Comparison of ENCODE assay signal across 8 cellular contexts in the genomic region with DNA sequence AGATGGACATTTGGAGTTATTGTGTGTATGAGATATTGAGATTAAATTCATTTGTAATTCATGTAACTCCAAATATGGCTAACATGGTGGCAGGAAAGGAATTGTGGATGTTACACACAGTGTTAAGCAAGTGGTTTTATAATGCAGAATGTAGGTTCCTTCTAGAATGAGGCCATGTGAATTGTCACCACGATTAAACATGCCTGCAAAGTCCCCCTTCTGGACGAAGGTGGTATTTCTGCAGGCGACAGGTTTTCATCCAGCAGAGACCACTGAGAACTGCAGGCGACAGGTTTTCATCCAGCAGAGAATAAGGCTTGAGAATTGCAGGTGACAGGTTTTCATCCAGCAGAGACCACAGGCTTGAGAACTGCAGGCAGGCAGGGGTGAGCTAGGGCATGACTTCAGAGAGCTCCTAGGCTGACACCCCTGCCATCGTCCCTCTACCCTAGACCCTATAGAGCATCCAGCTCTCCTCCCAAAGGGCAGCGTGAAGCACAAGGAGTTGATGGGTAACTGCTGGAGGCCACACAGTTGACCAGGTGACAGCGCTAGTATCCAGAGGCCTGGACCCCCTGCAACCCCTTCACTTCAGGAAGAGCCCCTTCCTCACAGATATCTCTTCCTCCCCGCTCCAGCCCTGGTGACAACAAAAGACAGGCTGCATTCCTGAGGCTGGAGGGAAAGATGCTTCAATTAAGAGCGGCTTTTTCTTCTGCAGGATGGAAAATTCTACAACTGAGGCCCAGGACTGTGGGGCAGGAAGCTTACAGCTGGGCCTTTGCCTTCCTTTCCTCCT.
DNase-seq lines count a peak whose midpoint lies in the region; ATAC-seq, FAIRE-seq and TF ChIP-seq lines count a peak whose summit lies in the region.

No MANE protein-coding gene starts in this region.

- no peak overlapping the region for H3K56ac ChIP-seq in IMR-90 (ENCODE audit: extremely low read depth, insufficient read depth, low read length)

- TF ChIP-seq CTCF in IMR-90 (conservative IDR thresholded peaks at IDR 0.05; ENCODE audit: low read depth, low read length), result peak; percentile 65

- BruUV-seq in IMR-90 (replicated peaks; lab: Mats Ljungman, UMichigan), result no TSS peak

- H4K20me1 ChIP-seq in IMR-90 (ENCODE audit: insufficient read depth, low read length), result no peaks in the 10 kb centered on the region

- peaks cover 6% of the 10 kb centered on the region for H3K27me3 Mint-ChIP-seq in activated naive CD8-positive, alpha-beta T cell treated with anti-CD3 and anti-CD28 coated beads for 36 hours

- TF ChIP-seq RAD21 in IMR-90 (IDR thresholded peaks at IDR 0.05; ENCODE audit: low read length), result peak; percentile 69

- H4K91ac ChIP-seq in IMR-90 (ENCODE audit: insufficient read depth, low read depth, low read length), result no peak overlapping the region

- no peak overlapping the region for H3K4ac ChIP-seq in IMR-90 (ENCODE audit: low read depth, low read length)

- no peak overlapping the region for H4K5ac ChIP-seq in IMR-90 (ENCODE audit: low read depth, low read length)

- FAIRE-seq in H54 (lab: Jason Lieb, UNC), result no peak

- H3K4me1 ChIP-seq in IMR-90 (ENCODE audit: control insufficient read depth, insufficient read depth, low read length) (no peaks in the 10 kb centered on the region), right cardiac atrium (ENCODE audit: control insufficient read depth, insufficient read depth, low read length) (peaks cover 2% of the 10 kb centered on the region)

- no peak overlapping the region for H3K18ac ChIP-seq in IMR-90 (ENCODE audit: low read depth, low read length)

- H4K8ac ChIP-seq in IMR-90 (ENCODE audit: low read depth in 2 of 2, low read length in 2 of 2), result no peak overlapping the region

- ATAC-seq in IMR-90 (ENCODE audit: low read depth) (peak; percentile 75), right cardiac atrium (peak in 1 of 2 donors; percentile 41), HG03135 (IDR thresholded peaks at IDR 0.05; ENCODE audit: unreplicated experiment) (no peak)

- POLR2A ChIA-PET in IMR-90 (lab: Charles Lee; ENCODE audit: unreplicated experiment), result no interaction called here

- DNase-seq in Daoy (ENCODE audit: low read depth) (peak; percentile 15), IMR-90 (peak; percentile 52), SK-N-MC (ENCODE audit: low read depth, low spot score) (peak; percentile 22), right cardiac atrium (peak in 2 of 3 donors; percentile 30 to 58), H54 (ENCODE audit: insufficient read length, low spot score) (no peak)
- peak; percentile 39 for DNase-seq in activated naive CD8-positive, alpha-beta T cell treated with anti-CD3 and anti-CD28 coated beads for 36 hours
- DNase-seq in stimulated activated CD4-positive, alpha-beta T cell treated with anti-CD3 and anti-CD28 coated beads, Interleukin-15, amount 100 ng/mL, for 48 hours (ENCODE audit: low read depth in 2 of 2), result peak; percentile 6 to 43

- dilution Hi-C loops in IMR-90 (cut with HindIII; ENCODE audit: low sequenced_read_pairs, unreplicated experiment), result no loop called here

- no peaks in the 10 kb centered on the region for H3K9me3 Mint-ChIP-seq in activated naive CD8-positive, alpha-beta T cell treated with anti-CD3 and anti-CD28 coated beads for 36 hours

- no peaks in the 10 kb centered on the region for H3K4me1 Mint-ChIP-seq in activated naive CD8-positive, alpha-beta T cell treated with anti-CD3 and anti-CD28 coated beads for 36 hours

- H3K4me2 ChIP-seq in IMR-90 (ENCODE audit: low read depth, low read length), result no peak overlapping the region

- CTCF ChIA-PET in IMR-90 (lab: Yijun Ruan, JAX), result interaction anchor here (0.8 to 1.0 kb wide), 2 partner anchors 200 to 308 kb away, joined by 3 to 5 read pairs; a partner anchor contains a TSS

- H2AK9ac ChIP-seq in IMR-90 (replicated peaks; ENCODE audit: low read depth, low read length, poor library complexity), result no peak overlapping the region

- H3K27ac ChIP-seq in IMR-90 (ENCODE audit: insufficient read depth, low read length) (no peak overlapping the region), SK-N-MC (peak overlapping the region; percentile 78), right cardiac atrium (ENCODE audit: low read length) (no peak overlapping the region)

- H3K36me3 ChIP-seq in IMR-90 (ENCODE audit: control insufficient read depth, insufficient read depth, low read length) (no peaks in the 10 kb centered on the region), SK-N-MC (ENCODE audit: insufficient read depth, low read length) (peaks cover 60% of the 10 kb centered on the region)

- TF ChIP-seq POLR2A in IMR-90 (IDR thresholded peaks at IDR 0.05; ENCODE audit: low read depth, low read length) (no peak), H54 (IDR thresholded peaks at IDR 0.05; ENCODE audit: low read depth, low read length) (no peak)

- H2BK15ac ChIP-seq in IMR-90 (ENCODE audit: low read depth, low read length), result no peak overlapping the region

- no peak overlapping the region for H3K27ac Mint-ChIP-seq in activated naive CD8-positive, alpha-beta T cell treated with anti-CD3 and anti-CD28 coated beads for 36 hours

- no peaks in the 10 kb centered on the region for H3K36me3 Mint-ChIP-seq in activated naive CD8-positive, alpha-beta T cell treated with anti-CD3 and anti-CD28 coated beads for 36 hours

- H3K9me1 ChIP-seq in IMR-90 (ENCODE audit: insufficient read depth, low read length), result no peaks in the 10 kb centered on the region

- no peak overlapping the region for H3K4me3 ChIP-seq in IMR-90 (ENCODE audit: insufficient read depth, low read depth, low read length)
- no peak overlapping the region for H3K4me3 ChIP-seq in SK-N-MC
- H3K4me3 ChIP-seq in right cardiac atrium (ENCODE audit: low read length), result no peak overlapping the region

- in situ Hi-C loops in IMR-90 (cut with MboI; ENCODE audit: low sequenced_read_pairs), result loop anchor here (10.0 kb wide), 1 partner anchor 196 kb away; no protein-coding TSS in a partner anchor

- H3K9ac ChIP-seq in IMR-90 (ENCODE audit: low read depth, low read length), result no peak overlapping the region
- H3K9ac ChIP-seq in SK-N-MC (ENCODE audit: insufficient read length), result no peak overlapping the region

- H3K79me1 ChIP-seq in IMR-90 (ENCODE audit: low read depth in 1 of 2, low read length in 2 of 2), result no peaks in the 10 kb centered on the region

- H3K14ac ChIP-seq in IMR-90 (replicated peaks; ENCODE audit: low read depth, low read length), result no peak overlapping the region

- H3K27me3 ChIP-seq in IMR-90 (ENCODE audit: control insufficient read depth, insufficient read depth, low read length) (no peaks in the 10 kb centered on the region; the same call in 1 of the 2 replicates), right cardiac atrium (ENCODE audit: control insufficient read depth, insufficient read depth) (no peaks in the 10 kb centered on the region)

- no peak overlapping the region for H3K23ac ChIP-seq in IMR-90 (ENCODE audit: low read depth, low read length)

- intact Hi-C loops in IMR-90 (cut with micrococcal nuclease), result loop anchor here (1.0 kb wide), 3 partner anchors 200 to 333 kb away; no protein-coding TSS in a partner anchor
- intact Hi-C loops in right cardiac atrium (cut with DNase I), result loop anchor here in 2 of 4 donors (5.0 to 10.0 kb wide), 2 partner anchors 196 to 199 kb away; no protein-coding TSS in a partner anchor

- no peak overlapping the region for H2BK20ac ChIP-seq in IMR-90 (ENCODE audit: low read depth, low read length)

- WGBS in IMR-90 (ENCODE audit: extremely low coverage in 2 of 2, insufficient read length in 1 of 2), 2 experiments, result 6% methylated on average over 3 of the region's 9 CpGs; no CpG with 5 or more reads in 1 of the 2 experiments
- 59% methylated on average over 9 of the region's 9 CpGs for WGBS in right cardiac atrium

- H2BK5ac ChIP-seq in IMR-90 (ENCODE audit: low read depth, low read length, poor library complexity, severe bottlenecking), result no peak overlapping the region

- H2AFZ ChIP-seq in IMR-90 (replicated peaks; ENCODE audit: low read length, poor library complexity), result no peak overlapping the region

- H3K9me3 ChIP-seq in IMR-90 (ENCODE audit: control insufficient read depth, insufficient read depth, low read length) (no peaks in the 10 kb centered on the region), SK-N-MC (ENCODE audit: low read depth, low read length) (no peaks in the 10 kb centered on the region), right cardiac atrium (ENCODE audit: control insufficient read depth, low read length) (no peaks in the 10 kb centered on the region)

- no peak overlapping the region for H3K4me3 Mint-ChIP-seq in activated naive CD8-positive, alpha-beta T cell treated with anti-CD3 and anti-CD28 coated beads for 36 hours

- no peak overlapping the region for H2AK5ac ChIP-seq in IMR-90 (ENCODE audit: low read depth, low read length)

- no peak overlapping the region for H2BK120ac ChIP-seq in IMR-90 (ENCODE audit: low read depth, low read length)

TF ChIP-seq in IMR-90, 13 proteins besides CTCF, POLR2A, EP300 and RAD21:
- peak; percentile 75 for TF ChIP-seq SMC3 (IDR thresholded peaks at IDR 0.05; ENCODE audit: low read depth, low read length)
- no peak for TF ChIP-seq BHLHE40 (IDR thresholded peaks at IDR 0.05; ENCODE audit: low read depth, low read length)
